1 cellular context compared by ENCODE assay signal in the genomic region with DNA sequence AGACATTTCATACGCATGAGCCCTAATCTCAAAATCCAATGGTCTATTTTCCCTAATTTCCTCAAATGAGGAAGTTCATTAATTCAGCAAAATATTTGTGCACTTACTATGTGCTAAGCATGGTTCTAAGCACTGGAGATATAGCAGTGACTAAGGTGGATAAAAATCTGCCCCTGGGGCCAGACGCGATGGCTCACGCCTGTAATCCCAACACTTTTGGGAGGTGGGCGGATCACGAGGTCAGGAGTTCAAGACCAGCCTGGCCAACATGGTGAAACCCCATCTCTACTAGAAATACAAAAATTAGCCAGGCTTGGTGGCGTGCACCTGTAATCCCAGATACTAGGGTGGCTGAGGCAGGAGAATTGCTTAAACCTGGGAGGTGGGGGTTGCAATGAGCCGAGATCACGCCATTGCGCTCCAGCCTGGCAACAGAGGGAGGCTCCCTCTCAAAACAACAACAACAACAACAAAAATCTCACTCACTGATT.
TF ChIP-seq lines count a peak whose summit lies in the region.

No MANE protein-coding gene starts in this region.

TF ChIP-seq in H1, 55 proteins besides CTCF, POLR2A, EP300 and RAD21:
- TF ChIP-seq NANOG (IDR thresholded peaks at IDR 0.05; ENCODE audit: insufficient read depth, low read depth, low read length, poor library complexity, severe bottlenecking) (no peak), TBP (IDR thresholded peaks at IDR 0.05; ENCODE audit: low read depth, low read length) (peak; percentile 27; the same call in 1 of the 2 replicates), CBX8 (IDR thresholded peaks at IDR 0.05; ENCODE audit: borderline replicate concordance, low read depth, low read length) (no peak), SIX5 (IDR thresholded peaks at IDR 0.05; ENCODE audit: low read depth, low read length) (no peak)
TF ChIP-seq in H1: peak in this region for 1.
